In the genomic region with DNA sequence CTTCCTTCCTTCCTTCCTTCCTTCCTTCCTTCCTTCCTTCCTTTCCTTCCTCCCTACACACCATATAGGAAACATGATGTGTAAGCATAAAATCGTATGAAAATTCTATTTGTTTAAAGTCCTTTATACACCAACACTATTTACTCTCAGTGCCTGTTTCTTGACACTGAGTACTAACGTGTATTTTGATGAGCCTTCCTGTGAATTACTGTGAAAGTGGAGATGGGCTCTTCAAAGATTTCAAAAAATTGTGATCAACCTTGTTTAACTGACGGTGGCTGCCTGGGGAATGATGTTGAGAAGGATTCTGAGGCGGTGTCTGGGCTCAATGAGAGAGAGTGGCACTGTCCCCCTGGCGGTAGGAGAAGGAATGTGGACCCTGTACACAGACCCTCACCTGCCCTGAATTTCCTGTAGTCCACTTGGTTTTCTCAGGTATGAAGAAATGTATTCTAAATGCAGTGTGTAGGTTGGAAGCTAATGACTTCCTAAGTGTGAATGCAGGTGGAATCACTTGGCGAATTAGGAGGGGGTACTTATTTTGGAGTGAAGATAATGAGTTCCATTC, we compare ENCODE assay signal across 25 cellular contexts.
A peak's percentile ranks its signal among the peaks of the same experiment; 100 is the strongest.
DNase-seq lines count a peak whose midpoint lies in the region; TF ChIP-seq lines count a peak whose summit lies in the region.
"Had no signal": no experiment of that assay in that cellular context is flagged by ENCODE, and none has a peak within 500 bp of the region (broad histone marks: within the 10 kb centered on the region; RNA-seq: fewer than 3 reads in every experiment).

No MANE protein-coding gene starts in this region.

- no peaks in the 10 kb centered on the region for H3K4me1 ChIP-seq in adrenal gland (replicated peaks in 1 of 2)
- H3K4me1 ChIP-seq: testis had no signal

- H3K36me3 ChIP-seq in adrenal gland (replicated peaks in 1 of 2), result no peaks in the 10 kb centered on the region

- no peaks in the 10 kb centered on the region for H3K27me3 ChIP-seq in adrenal gland
- H3K27me3 ChIP-seq: testis had no signal

- H3K4me1 Mint-ChIP-seq in endothelial cell (ENCODE audit: unreplicated experiment), result peaks cover 6% of the 10 kb centered on the region
- H3K4me1 Mint-ChIP-seq in osteocyte (ENCODE audit: unreplicated experiment), result peaks cover 5% of the 10 kb centered on the region
- H3K4me1 Mint-ChIP-seq: stimulated activated memory B cell treated with anti-CD40 and anti-IgM and Interleukin-4, amounts not matched to agents 10 μg/mL and 1 μg/mL and 100 μg/mL, for 72 hours had no signal

- no peak overlapping the region for H3K27ac ChIP-seq in adrenal gland
- H3K27ac ChIP-seq: RWPE1, testis had no signal

- H3K4me3 ChIP-seq in GM12875 (ENCODE audit: low read depth, low read length), result no peak overlapping the region
- H3K4me3 ChIP-seq in adrenal gland, result no peak overlapping the region
- H3K4me3 ChIP-seq: K562, testis had no signal

- no peak overlapping the region for H3K4me3 Mint-ChIP-seq in endothelial cell (ENCODE audit: unreplicated experiment)
- no peak overlapping the region for H3K4me3 Mint-ChIP-seq in osteocyte (ENCODE audit: unreplicated experiment)
- H3K4me3 Mint-ChIP-seq: activated CD8-positive, alpha-beta T cell treated with anti-CD3 and anti-CD28 coated beads for 36 hours; activated naive CD4-positive, alpha-beta T cell treated with anti-CD3 and anti-CD28 coated beads for 36 hours; activated T-cell treated with anti-CD3 and anti-CD28 coated beads, Interleukin-2, amount 50 U/mL, for 24 hours; CD8-positive, alpha-beta T cell; naive thymus-derived CD4-positive, alpha-beta T cell; stimulated activated memory B cell treated with anti-CD40 and anti-IgM and Interleukin-4, amounts not matched to agents 10 μg/mL and 1 μg/mL and 100 μg/mL, for 72 hours had no signal

- DNase-seq in NCI-H69 (lab: John Stamatoyannopoulos, UW), result peak; percentile 13
- no peak for DNase-seq in endothelial cell (ENCODE audit: low spot score)
- no peak for DNase-seq in osteocyte (ENCODE audit: extremely low spot score, unreplicated experiment)
- no peak for DNase-seq in HPDE6-E6E7 (ENCODE audit: extremely low spot score)
- no peak for DNase-seq in NCI-H748 (lab: John Stamatoyannopoulos, UW; ENCODE audit: unreplicated experiment)
- no peak for DNase-seq in adrenal gland
- DNase-seq: activated CD8-positive, alpha-beta T cell treated with anti-CD3 and anti-CD28 coated beads for 36 hours; activated naive CD4-positive, alpha-beta T cell treated with anti-CD3 and anti-CD28 coated beads for 36 hours; activated T-cell treated with anti-CD3 and anti-CD28 coated beads, Interleukin-2, amount 50 U/mL, for 24 hours; anterior cingulate cortex; CD8-positive, alpha-beta T cell; central memory CD4-positive, alpha-beta T cell; GF-D8; left colon; mesendoderm; naive thymus-derived CD4-positive, alpha-beta T cell; NCI-H1694 treated with DMSO at 0.1 percent for 48 hours; NK-92 treated with Interleukin-12 subunit alpha and Interleukin-12 subunit beta, amount 100 ng/mL, for 24 hours; stimulated activated CD4-positive, alpha-beta T cell treated with anti-CD3 and anti-CD28 coated beads, Interleukin-1b, Interleukin-23, amount 100 ng/mL, for 48 hours; T-helper 9 cell; testis had no signal

- H3K9me3 ChIP-seq in adrenal gland (replicated peaks in 1 of 3), result no peaks in the 10 kb centered on the region
- H3K9me3 ChIP-seq: testis had no signal

- 81 to 91% (median 85%) methylated on average over 6 of the region's 6 CpGs for WGBS in adrenal gland, 4 donors

- intact Hi-C loops in adrenal gland (cut with DNase I), result no loop called here

- H3K36me3 Mint-ChIP-seq in endothelial cell (ENCODE audit: low read depth, unreplicated experiment), result no peaks in the 10 kb centered on the region
- H3K36me3 Mint-ChIP-seq in osteocyte (ENCODE audit: unreplicated experiment), result no peaks in the 10 kb centered on the region
- H3K36me3 Mint-ChIP-seq: CD8-positive, alpha-beta T cell; naive thymus-derived CD4-positive, alpha-beta T cell; stimulated activated memory B cell treated with anti-CD40 and anti-IgM and Interleukin-4, amounts not matched to agents 10 μg/mL and 1 μg/mL and 100 μg/mL, for 72 hours had no signal

- H3K9me3 Mint-ChIP-seq in endothelial cell (ENCODE audit: unreplicated experiment), result no peaks in the 10 kb centered on the region
- no peaks in the 10 kb centered on the region for H3K9me3 Mint-ChIP-seq in osteocyte (ENCODE audit: unreplicated experiment)
- H3K9me3 Mint-ChIP-seq: activated CD8-positive, alpha-beta T cell treated with anti-CD3 and anti-CD28 coated beads for 36 hours; activated naive CD4-positive, alpha-beta T cell treated with anti-CD3 and anti-CD28 coated beads for 36 hours; activated T-cell treated with anti-CD3 and anti-CD28 coated beads, Interleukin-2, amount 50 U/mL, for 24 hours; CD8-positive, alpha-beta T cell; naive thymus-derived CD4-positive, alpha-beta T cell; stimulated activated memory B cell treated with anti-CD40 and anti-IgM and Interleukin-4, amounts not matched to agents 10 μg/mL and 1 μg/mL and 100 μg/mL, for 72 hours had no signal

- TF ChIP-seq CTCF in GM12875 (IDR thresholded peaks at IDR 0.05; ENCODE audit: borderline replicate concordance, insufficient read depth, low read depth, low read length), result peak; percentile 25; the same call in 1 of the 2 replicates
- TF ChIP-seq CTCF in endothelial cell (IDR thresholded peaks at IDR 0.05; ENCODE audit: unreplicated experiment), result peak; percentile 50
- peak; percentile 14 for TF ChIP-seq CTCF in osteocyte (IDR thresholded peaks at IDR 0.05)
- no peak for TF ChIP-seq CTCF in adrenal gland (IDR thresholded peaks at IDR 0.05)

- no peaks in the 10 kb centered on the region for H3K27me3 Mint-ChIP-seq in endothelial cell (ENCODE audit: unreplicated experiment)
- H3K27me3 Mint-ChIP-seq in osteocyte (ENCODE audit: unreplicated experiment), result peaks cover 34% of the 10 kb centered on the region

- TF ChIP-seq POLR2A in adrenal gland (IDR thresholded peaks at IDR 0.05), result no peak

- H3K27ac Mint-ChIP-seq in endothelial cell (ENCODE audit: unreplicated experiment) (no peak overlapping the region), osteocyte (ENCODE audit: unreplicated experiment) (no peak overlapping the region)
- H3K27ac Mint-ChIP-seq: activated CD8-positive, alpha-beta T cell treated with anti-CD3 and anti-CD28 coated beads for 36 hours; activated naive CD4-positive, alpha-beta T cell treated with anti-CD3 and anti-CD28 coated beads for 36 hours; activated T-cell treated with anti-CD3 and anti-CD28 coated beads, Interleukin-2, amount 50 U/mL, for 24 hours; CD8-positive, alpha-beta T cell; naive thymus-derived CD4-positive, alpha-beta T cell; stimulated activated memory B cell treated with anti-CD40 and anti-IgM and Interleukin-4, amounts not matched to agents 10 μg/mL and 1 μg/mL and 100 μg/mL, for 72 hours had no signal

Comparison
In these comparisons a context has a peak if more than half of its experiments do, and no peak if none do; other contexts are left out.
1. CTCF ChIP-seq: peak in GM12875 (single experiment), endothelial cell (single experiment) and osteocyte (single experiment); none in adrenal gland (0 of 6).